20 cellular contexts compared by ENCODE assay signal in genomic region chr9:129104051-129104450, GRCh38.
"Had no signal": no experiment of that assay in that cellular context is flagged by ENCODE, and none has a peak within 500 bp of the region (broad histone marks: within the 10 kb centered on the region; RNA-seq: fewer than 3 reads in every experiment).

No MANE protein-coding gene starts in this region.

- H3K9me3 ChIP-seq: SJSA1 had no signal

- H3K27me3 ChIP-seq: SJSA1 had no signal

- H3K4me3 ChIP-seq: SJSA1, SK-N-MC had no signal

- DNase-seq: KBM-7, MV-4-11, NCI-H1048, NCI-H1105, NCI-H1417 treated with DMSO at 0.1 percent for 48 hours, NCI-H146, NCI-H1694 treated with DMSO at 0.1 percent for 48 hours, NCI-H2029, NCI-H2081 treated with DMSO at 0.1 percent for 48 hours, NCI-H2171, NCI-H226, NCI-H446, NCI-H510A, NCI-H524 treated with DMSO at 0.1 percent for 48 hours, NCI-H69, NCI-H774, SIG-M5 had no signal

- H3K4me1 ChIP-seq: SJSA1 had no signal

- H3K27ac ChIP-seq: HL-60, SJSA1, SK-N-MC had no signal
